ENCODE assay signal across 1 cellular context in the genomic region with DNA sequence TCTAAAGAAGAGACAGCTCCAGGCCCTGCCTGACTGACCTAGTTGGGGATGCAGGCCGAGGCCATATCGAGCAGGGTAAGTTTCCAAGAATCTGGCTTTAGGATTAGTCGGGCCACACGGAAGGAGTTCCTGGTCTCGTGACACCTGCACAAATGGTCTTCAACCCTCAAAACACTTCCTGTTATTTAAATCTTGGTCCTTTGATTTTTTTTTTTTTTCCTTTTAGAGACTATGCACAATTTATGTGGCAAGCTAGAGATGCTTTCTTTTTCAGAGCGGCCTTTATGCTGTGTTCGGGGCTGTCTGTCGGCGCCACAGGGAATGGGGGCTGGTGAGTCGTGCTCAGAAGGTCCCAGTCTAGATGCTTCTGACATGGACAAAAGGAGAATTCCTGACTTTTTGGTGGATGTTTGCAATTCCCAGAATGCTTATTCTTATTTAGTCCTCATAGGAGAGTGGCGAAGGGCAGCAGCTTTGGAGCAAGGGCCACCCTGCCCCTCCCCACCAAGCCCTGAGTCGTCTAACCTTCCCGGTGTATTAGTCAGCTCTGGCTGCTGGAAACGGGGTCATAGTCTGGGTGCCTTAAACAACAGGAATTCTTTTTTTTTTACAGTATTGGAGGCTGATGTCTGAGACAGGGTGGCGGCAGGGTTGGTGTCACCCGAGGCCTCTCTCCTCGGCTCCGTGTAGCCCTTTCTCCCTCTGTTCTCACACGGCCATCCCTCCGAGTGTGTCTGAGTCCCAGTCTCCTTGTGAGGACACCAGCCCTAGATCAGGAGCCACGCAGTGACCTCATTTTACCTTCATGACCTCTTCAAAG.
TF ChIP-seq lines count a peak whose summit lies in the region.

No MANE protein-coding gene starts in this region.

TF ChIP-seq in HepG2, 621 proteins besides CTCF, POLR2A, EP300 and RAD21 (continued from another document and continues in another):
- TF ChIP-seq, protein P1, sequence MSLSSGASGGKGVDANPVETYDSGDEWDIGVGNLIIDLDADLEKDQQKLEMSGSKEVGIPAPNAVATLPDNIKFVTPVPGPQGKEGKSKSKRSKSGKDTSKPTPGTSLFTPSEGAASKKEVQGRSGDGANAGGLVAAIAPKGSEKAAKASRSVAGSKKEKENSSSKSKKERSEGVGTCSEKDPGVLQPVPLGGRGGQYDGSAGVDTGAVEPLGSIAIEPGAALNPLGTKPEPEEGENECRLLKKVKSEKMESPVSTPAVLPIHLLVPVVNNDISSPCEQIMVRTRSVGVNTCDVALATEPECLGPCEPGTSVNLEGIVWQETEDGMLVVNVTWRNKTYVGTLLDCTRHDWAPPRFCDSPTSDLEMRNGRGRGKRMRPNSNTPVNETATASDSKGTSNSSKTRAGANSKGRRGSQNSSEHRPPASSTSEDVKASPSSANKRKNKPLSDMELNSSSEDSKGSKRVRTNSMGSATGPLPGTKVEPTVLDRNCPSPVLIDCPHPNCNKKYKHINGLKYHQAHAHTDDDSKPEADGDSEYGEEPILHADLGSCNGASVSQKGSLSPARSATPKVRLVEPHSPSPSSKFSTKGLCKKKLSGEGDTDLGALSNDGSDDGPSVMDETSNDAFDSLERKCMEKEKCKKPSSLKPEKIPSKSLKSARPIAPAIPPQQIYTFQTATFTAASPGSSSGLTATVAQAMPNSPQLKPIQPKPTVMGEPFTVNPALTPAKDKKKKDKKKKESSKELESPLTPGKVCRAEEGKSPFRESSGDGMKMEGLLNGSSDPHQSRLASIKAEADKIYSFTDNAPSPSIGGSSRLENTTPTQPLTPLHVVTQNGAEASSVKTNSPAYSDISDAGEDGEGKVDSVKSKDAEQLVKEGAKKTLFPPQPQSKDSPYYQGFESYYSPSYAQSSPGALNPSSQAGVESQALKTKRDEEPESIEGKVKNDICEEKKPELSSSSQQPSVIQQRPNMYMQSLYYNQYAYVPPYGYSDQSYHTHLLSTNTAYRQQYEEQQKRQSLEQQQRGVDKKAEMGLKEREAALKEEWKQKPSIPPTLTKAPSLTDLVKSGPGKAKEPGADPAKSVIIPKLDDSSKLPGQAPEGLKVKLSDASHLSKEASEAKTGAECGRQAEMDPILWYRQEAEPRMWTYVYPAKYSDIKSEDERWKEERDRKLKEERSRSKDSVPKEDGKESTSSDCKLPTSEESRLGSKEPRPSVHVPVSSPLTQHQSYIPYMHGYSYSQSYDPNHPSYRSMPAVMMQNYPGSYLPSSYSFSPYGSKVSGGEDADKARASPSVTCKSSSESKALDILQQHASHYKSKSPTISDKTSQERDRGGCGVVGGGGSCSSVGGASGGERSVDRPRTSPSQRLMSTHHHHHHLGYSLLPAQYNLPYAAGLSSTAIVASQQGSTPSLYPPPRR (CRISPR knock-in tag; IDR thresholded peaks at IDR 0.05; ENCODE audit: borderline replicate concordance), result no peak
- TF ChIP-seq SOX6 (IDR thresholded peaks at IDR 0.05) (no peak), SOX6 (CRISPR knock-in tag; IDR thresholded peaks at IDR 0.05) (peak; percentile 45), NKX3-1 (CRISPR knock-in tag; IDR thresholded peaks at IDR 0.05) (no peak), IKZF1 (IDR thresholded peaks at IDR 0.05) (no peak), TAF15 (IDR thresholded peaks at IDR 0.05; ENCODE audit: low read depth, low read length, poor library complexity, severe bottlenecking) (no peak), MBNL3 (CRISPR knock-in tag; conservative IDR thresholded peaks at IDR 0.05) (no peak), ZNF136 (CRISPR knock-in tag; IDR thresholded peaks at IDR 0.05; ENCODE audit: low read depth) (0 out of 2 replicates have a peak, but pooled peaks have one; percentile 57), ZNF773 (CRISPR knock-in tag; IDR thresholded peaks at IDR 0.05; ENCODE audit: borderline replicate concordance) (no peak), ZNF383 (CRISPR knock-in tag; IDR thresholded peaks at IDR 0.05; ENCODE audit: borderline replicate concordance) (no peak), ZNF441 (CRISPR knock-in tag; IDR thresholded peaks at IDR 0.05; ENCODE audit: borderline replicate concordance) (no peak; the same call in 1 of the 2 replicates), SNRNP70 (IDR thresholded peaks at IDR 0.05; ENCODE audit: low read depth, low read length) (no peak), ZNF775 (CRISPR knock-in tag; IDR thresholded peaks at IDR 0.05; ENCODE audit: borderline replicate concordance) (no peak), ZNF567 (CRISPR knock-in tag; IDR thresholded peaks at IDR 0.05; ENCODE audit: borderline replicate concordance) (0 out of 2 replicates have a peak, but pooled peaks have one; percentile 56), PCBP1 (IDR thresholded peaks at IDR 0.05; ENCODE audit: borderline replicate concordance, low read depth, low read length) (no peak), POLR2AphosphoS2 (IDR thresholded peaks at IDR 0.05; ENCODE audit: low read depth, low read length) (no peak), ZIK1 (CRISPR knock-in tag; IDR thresholded peaks at IDR 0.05; ENCODE audit: borderline replicate concordance, low read depth) (no peak), CENPT (CRISPR knock-in tag; IDR thresholded peaks at IDR 0.05; ENCODE audit: low read depth) (no peak), MTA3 (CRISPR knock-in tag; IDR thresholded peaks at IDR 0.05) (no peak), ZNF282 (IDR thresholded peaks at IDR 0.05; ENCODE audit: partially characterized antibody) (no peak), RBM39 (IDR thresholded peaks at IDR 0.05; ENCODE audit: low read depth, low read length, poor library complexity, severe bottlenecking) (no peak), TCF7 (IDR thresholded peaks at IDR 0.05; ENCODE audit: low read depth) (no peak), NFYC (CRISPR knock-in tag; IDR thresholded peaks at IDR 0.05) (no peak), ZNF354B (CRISPR knock-in tag; IDR thresholded peaks at IDR 0.05) (no peak), ZNF772 (CRISPR knock-in tag; IDR thresholded peaks at IDR 0.05) (peak; percentile 18; the same call in 1 of the 2 replicates), SMAD9 (CRISPR knock-in tag; IDR thresholded peaks at IDR 0.05) (no peak), ZNF564 (CRISPR knock-in tag; IDR thresholded peaks at IDR 0.05) (no peak), ZNF431 (CRISPR knock-in tag; IDR thresholded peaks at IDR 0.05; ENCODE audit: borderline replicate concordance, low read depth) (no peak), NR2F2 (IDR thresholded peaks at IDR 0.05; ENCODE audit: borderline replicate concordance, low read depth) (no peak), ZNF510 (CRISPR knock-in tag; IDR thresholded peaks at IDR 0.05; ENCODE audit: low read depth) (no peak), MXI1 (IDR thresholded peaks at IDR 0.05; ENCODE audit: borderline replicate concordance, low read depth, low read length) (no peak), TMF1 (CRISPR knock-in tag; IDR thresholded peaks at IDR 0.05; ENCODE audit: low read depth) (no peak), NCOA5 (CRISPR knock-in tag; IDR thresholded peaks at IDR 0.05) (no peak), SMAD1 (CRISPR knock-in tag; IDR thresholded peaks at IDR 0.05; ENCODE audit: borderline replicate concordance, low read depth) (no peak), ZNF337 (CRISPR knock-in tag; IDR thresholded peaks at IDR 0.05; ENCODE audit: borderline replicate concordance, low read depth) (0 out of 2 replicates have a peak, but pooled peaks have one; percentile 51), ZC3H4 (CRISPR knock-in tag; IDR thresholded peaks at IDR 0.05; ENCODE audit: borderline replicate concordance) (no peak), CREM (IDR thresholded peaks at IDR 0.05) (0 out of 2 replicates have a peak, but pooled peaks have one; percentile 13), CREM (CRISPR knock-in tag; IDR thresholded peaks at IDR 0.05) (no peak), ZSCAN12 (CRISPR knock-in tag; IDR thresholded peaks at IDR 0.05) (no peak), ZNF589 (CRISPR knock-in tag; conservative IDR thresholded peaks at IDR 0.05) (no peak), EED (CRISPR knock-in tag; IDR thresholded peaks at IDR 0.05) (0 out of 2 replicates have a peak, but pooled peaks have one; percentile 41), ZNF530 (CRISPR knock-in tag; IDR thresholded peaks at IDR 0.05; ENCODE audit: low read depth) (no peak), CCAR2 (optimal IDR thresholded peaks at IDR 0.05; ENCODE audit: low read depth, low read length) (no peak), ZNF12 (CRISPR knock-in tag; IDR thresholded peaks at IDR 0.05) (peak; percentile 92)
- TF ChIP-seq, protein P2, sequence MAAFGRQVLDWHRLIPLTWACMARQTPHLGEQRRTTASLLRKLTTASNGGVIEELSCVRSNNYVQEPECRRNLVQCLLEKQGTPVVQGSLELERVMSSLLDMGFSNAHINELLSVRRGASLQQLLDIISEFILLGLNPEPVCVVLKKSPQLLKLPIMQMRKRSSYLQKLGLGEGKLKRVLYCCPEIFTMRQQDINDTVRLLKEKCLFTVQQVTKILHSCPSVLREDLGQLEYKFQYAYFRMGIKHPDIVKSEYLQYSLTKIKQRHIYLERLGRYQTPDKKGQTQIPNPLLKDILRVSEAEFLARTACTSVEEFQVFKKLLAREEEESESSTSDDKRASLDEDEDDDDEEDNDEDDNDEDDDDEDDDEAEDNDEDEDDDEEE (CRISPR knock-in tag; IDR thresholded peaks at IDR 0.05), result no peak
- TF ChIP-seq, protein P3, sequence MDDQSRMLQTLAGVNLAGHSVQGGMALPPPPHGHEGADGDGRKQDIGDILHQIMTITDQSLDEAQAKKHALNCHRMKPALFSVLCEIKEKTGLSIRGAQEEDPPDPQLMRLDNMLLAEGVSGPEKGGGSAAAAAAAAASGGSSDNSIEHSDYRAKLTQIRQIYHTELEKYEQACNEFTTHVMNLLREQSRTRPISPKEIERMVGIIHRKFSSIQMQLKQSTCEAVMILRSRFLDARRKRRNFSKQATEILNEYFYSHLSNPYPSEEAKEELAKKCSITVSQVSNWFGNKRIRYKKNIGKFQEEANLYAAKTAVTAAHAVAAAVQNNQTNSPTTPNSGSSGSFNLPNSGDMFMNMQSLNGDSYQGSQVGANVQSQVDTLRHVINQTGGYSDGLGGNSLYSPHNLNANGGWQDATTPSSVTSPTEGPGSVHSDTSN (CRISPR knock-in tag; IDR thresholded peaks at IDR 0.05; ENCODE audit: borderline replicate concordance), result no peak
- TF ChIP-seq, protein P4, sequence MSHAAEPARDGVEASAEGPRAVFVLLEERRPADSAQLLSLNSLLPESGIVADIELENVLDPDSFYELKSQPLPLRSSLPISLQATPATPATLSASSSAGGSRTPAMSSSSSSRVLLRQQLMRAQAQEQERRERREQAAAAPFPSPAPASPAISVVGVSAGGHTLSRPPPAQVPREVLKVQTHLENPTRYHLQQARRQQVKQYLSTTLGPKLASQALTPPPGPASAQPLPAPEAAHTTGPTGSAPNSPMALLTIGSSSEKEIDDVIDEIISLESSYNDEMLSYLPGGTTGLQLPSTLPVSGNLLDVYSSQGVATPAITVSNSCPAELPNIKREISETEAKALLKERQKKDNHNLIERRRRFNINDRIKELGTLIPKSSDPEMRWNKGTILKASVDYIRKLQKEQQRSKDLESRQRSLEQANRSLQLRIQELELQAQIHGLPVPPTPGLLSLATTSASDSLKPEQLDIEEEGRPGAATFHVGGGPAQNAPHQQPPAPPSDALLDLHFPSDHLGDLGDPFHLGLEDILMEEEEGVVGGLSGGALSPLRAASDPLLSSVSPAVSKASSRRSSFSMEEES (CRISPR knock-in tag; IDR thresholded peaks at IDR 0.05), result no peak
- TF ChIP-seq, protein P5, sequence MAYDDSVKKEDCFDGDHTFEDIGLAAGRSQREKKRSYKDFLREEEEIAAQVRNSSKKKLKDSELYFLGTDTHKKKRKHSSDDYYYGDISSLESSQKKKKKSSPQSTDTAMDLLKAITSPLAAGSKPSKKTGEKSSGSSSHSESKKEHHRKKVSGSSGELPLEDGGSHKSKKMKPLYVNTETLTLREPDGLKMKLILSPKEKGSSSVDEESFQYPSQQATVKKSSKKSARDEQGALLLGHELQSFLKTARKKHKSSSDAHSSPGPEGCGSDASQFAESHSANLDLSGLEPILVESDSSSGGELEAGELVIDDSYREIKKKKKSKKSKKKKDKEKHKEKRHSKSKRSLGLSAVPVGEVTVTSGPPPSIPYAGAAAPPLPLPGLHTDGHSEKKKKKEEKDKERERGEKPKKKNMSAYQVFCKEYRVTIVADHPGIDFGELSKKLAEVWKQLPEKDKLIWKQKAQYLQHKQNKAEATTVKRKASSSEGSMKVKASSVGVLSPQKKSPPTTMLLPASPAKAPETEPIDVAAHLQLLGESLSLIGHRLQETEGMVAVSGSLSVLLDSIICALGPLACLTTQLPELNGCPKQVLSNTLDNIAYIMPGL (CRISPR knock-in tag; IDR thresholded peaks at IDR 0.05; ENCODE audit: borderline replicate concordance in 1 of 2, low read depth in 1 of 2), result no peak; a peak in 1 of 4 replicates
- TF ChIP-seq, protein P6, sequence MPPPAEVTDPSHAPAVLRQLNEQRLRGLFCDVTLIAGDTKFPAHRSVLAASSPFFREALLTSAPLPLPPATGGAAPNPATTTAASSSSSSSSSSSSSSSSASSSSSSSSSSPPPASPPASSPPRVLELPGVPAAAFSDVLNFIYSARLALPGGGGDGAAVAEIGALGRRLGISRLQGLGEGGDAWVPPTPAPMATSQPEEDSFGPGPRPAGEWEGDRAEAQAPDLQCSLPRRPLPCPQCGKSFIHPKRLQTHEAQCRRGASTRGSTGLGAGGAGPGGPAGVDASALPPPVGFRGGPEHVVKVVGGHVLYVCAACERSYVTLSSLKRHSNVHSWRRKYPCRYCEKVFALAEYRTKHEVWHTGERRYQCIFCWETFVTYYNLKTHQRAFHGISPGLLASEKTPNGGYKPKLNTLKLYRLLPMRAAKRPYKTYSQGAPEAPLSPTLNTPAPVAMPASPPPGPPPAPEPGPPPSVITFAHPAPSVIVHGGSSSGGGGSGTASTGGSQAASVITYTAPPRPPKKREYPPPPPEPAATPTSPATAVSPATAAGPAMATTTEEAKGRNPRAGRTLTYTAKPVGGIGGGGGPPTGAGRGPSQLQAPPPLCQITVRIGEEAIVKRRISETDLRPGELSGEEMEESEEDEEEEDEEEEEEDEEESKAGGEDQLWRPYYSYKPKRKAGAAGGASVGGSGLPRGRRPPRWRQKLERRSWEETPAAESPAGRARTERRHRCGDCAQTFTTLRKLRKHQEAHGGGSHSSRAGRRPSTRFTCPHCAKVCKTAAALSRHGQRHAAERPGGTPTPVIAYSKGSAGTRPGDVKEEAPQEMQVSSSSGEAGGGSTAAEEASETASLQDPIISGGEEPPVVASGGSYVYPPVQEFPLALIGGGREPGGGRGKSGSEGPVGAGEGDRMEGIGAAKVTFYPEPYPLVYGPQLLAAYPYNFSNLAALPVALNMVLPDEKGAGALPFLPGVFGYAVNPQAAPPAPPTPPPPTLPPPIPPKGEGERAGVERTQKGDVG (CRISPR knock-in tag; IDR thresholded peaks at IDR 0.05; ENCODE audit: borderline replicate concordance), result no peak
